Comparison of ENCODE assay signal across 40 cellular contexts in genomic region chr4:80302616-80303223, GRCh38. TPM values are rescaled to one million over a fixed set of nuclear protein-coding genes. Genes with fewer than 3 reads are reported as not detected.
"Had no signal": no experiment of that assay in that cellular context is flagged by ENCODE, and none has a peak within 500 bp of the region (broad histone marks: within the 10 kb centered on the region; RNA-seq: fewer than 3 reads in every experiment).

No MANE protein-coding gene starts in this region.

- H3K9me3 Mint-ChIP-seq: activated naive CD4-positive, alpha-beta T cell treated with anti-CD3 and anti-CD28 coated beads for 36 hours; activated naive CD4-positive, alpha-beta T cell treated with anti-CD3 and anti-CD28 coated beads, Interleukin-2, amount 50 U/mL, for 24 hours; activated naive CD4-positive, alpha-beta T cell treated with anti-CD3 and anti-CD28 coated beads, Interleukin-2, amount 50 U/mL, for 72 hours; activated naive CD8-positive, alpha-beta T cell treated with anti-CD3 and anti-CD28 coated beads for 36 hours; activated naive CD8-positive, alpha-beta T cell treated with anti-CD3 and anti-CD28 coated beads, Interleukin-2, amount 10 ng/mL, durations not matched to agents 7 days and 5 days; activated naive CD8-positive, alpha-beta T cell treated with anti-CD3 and anti-CD28 coated beads, Interleukin-2, amount 50 U/mL, for 24 hours; activated T-cell treated with anti-CD3 and anti-CD28 coated beads, Interleukin-2, amount 50 U/mL, for 4 hours; activated T-helper 1 cell treated with anti-CD3 and anti-CD28 coated beads, Interleukin-12 subunit alpha, Interleukin-12 subunit beta, Interleukin-2, Interleukin-4 antibody, amounts not matched to agents 30 ng/mL and 10 ng/mL and 1 ng/mL, durations not matched to agents 14 hours and 24 hours and 36 hours; activated T-helper 2 cell treated with anti-CD3 and anti-CD28 coated beads, Interferon-gamma antibody, Interleukin-2, Interleukin-4, amounts not matched to agents 10 μg/mL and 5 μg/mL and 100 μg/mL, durations not matched to agents 14 hours and 24 hours and 36 hours; brain; central memory CD8-positive, alpha-beta T cell had no signal

- DNase-seq: activated effector memory CD4-positive, alpha-beta T cell treated with anti-CD3 and anti-CD28 coated beads, Interleukin-2, amount 50 U/mL, for 16 hours; activated effector memory CD4-positive, alpha-beta T cell treated with Interleukin-2 at 50 U/mL for 16 hours; activated gamma-delta T cell; activated gamma-delta T cell treated with Interleukin-2 at 50 U/mL for 16 hours; activated naive CD4-positive, alpha-beta T cell; activated naive CD4-positive, alpha-beta T cell treated with anti-CD3 and anti-CD28 coated beads for 36 hours; activated naive CD4-positive, alpha-beta T cell treated with anti-CD3 and anti-CD28 coated beads, Interleukin-2, amount 10 ng/mL, durations not matched to agents 7 days and 5 days; activated naive CD4-positive, alpha-beta T cell treated with anti-CD3 and anti-CD28 coated beads, Interleukin-2, amount 50 U/mL, for 16 hours; activated naive CD4-positive, alpha-beta T cell treated with Interleukin-2 at 50 U/mL for 16 hours; activated naive CD8-positive, alpha-beta T cell treated with anti-CD3 and anti-CD28 coated beads for 36 hours; activated naive CD8-positive, alpha-beta T cell treated with anti-CD3 and anti-CD28 coated beads, Interleukin-2, amount 10 ng/mL, durations not matched to agents 7 days and 5 days; activated naive CD8-positive, alpha-beta T cell treated with anti-CD3 and anti-CD28 coated beads, Interleukin-2, amount 50 U/mL, for 24 hours; activated T-cell treated with anti-CD3 and anti-CD28 coated beads, Interleukin-2, amount 50 U/mL, for 1 hour; activated T-cell treated with anti-CD3 and anti-CD28 coated beads, Interleukin-2, amount 50 U/mL, for 24 hours; activated T-cell treated with anti-CD3 and anti-CD28 coated beads, Interleukin-2, amount 50 U/mL, for 4 hours; activated T-cell treated with anti-CD3 and anti-CD28 coated beads, Interleukin-2, amount 50 U/mL, for 48 hours; activated T-cell treated with anti-CD3 and anti-CD28 coated beads, Interleukin-2, amount 50 U/mL, for 72 hours; adrenal gland; amniotic stem cell; amygdala; anterior cingulate cortex; aorta; body of pancreas; brain microvascular endothelial cell; caudate nucleus; central memory CD4-positive, alpha-beta T cell; cerebellar nuclear complex had no signal

- H3K9me3 ChIP-seq: adrenal gland, ascending aorta, body of pancreas, breast epithelium had no signal

- H3K4me3 Mint-ChIP-seq: activated naive CD4-positive, alpha-beta T cell treated with anti-CD3 and anti-CD28 coated beads for 36 hours; activated naive CD4-positive, alpha-beta T cell treated with anti-CD3 and anti-CD28 coated beads, Interleukin-2, amount 10 ng/mL, durations not matched to agents 7 days and 5 days; activated naive CD4-positive, alpha-beta T cell treated with anti-CD3 and anti-CD28 coated beads, Interleukin-2, amount 50 U/mL, for 24 hours; activated naive CD8-positive, alpha-beta T cell; activated naive CD8-positive, alpha-beta T cell treated with anti-CD3 and anti-CD28 coated beads for 36 hours; activated naive CD8-positive, alpha-beta T cell treated with anti-CD3 and anti-CD28 coated beads, Interleukin-2, amount 10 ng/mL, durations not matched to agents 7 days and 5 days; activated naive CD8-positive, alpha-beta T cell treated with anti-CD3 and anti-CD28 coated beads, Interleukin-2, amount 50 U/mL, for 24 hours; activated T-cell treated with anti-CD3 and anti-CD28 coated beads, Interleukin-2, amount 50 U/mL, for 24 hours; activated T-cell treated with anti-CD3 and anti-CD28 coated beads, Interleukin-2, amount 50 U/mL, for 4 hours; activated T-cell treated with anti-CD3 and anti-CD28 coated beads, Interleukin-2, amount 50 U/mL, for 72 hours; activated T-helper 1 cell treated with anti-CD3 and anti-CD28 coated beads, Interleukin-12 subunit alpha, Interleukin-12 subunit beta, Interleukin-2, Interleukin-4 antibody, amounts not matched to agents 30 ng/mL and 10 ng/mL and 1 ng/mL, durations not matched to agents 14 hours and 24 hours and 36 hours; activated T-helper 17 cell treated with anti-CD3 and anti-CD28 coated beads, Interleukin-2, amount 50 U/mL, for 72 hours; brain; central memory CD8-positive, alpha-beta T cell had no signal

- H3K4me3 ChIP-seq: adrenal gland, ascending aorta, body of pancreas, breast epithelium, cardiac muscle cell had no signal

- H3K36me3 ChIP-seq: adrenal gland, ascending aorta, brain microvascular endothelial cell, breast epithelium, cardiac muscle cell had no signal

- H3K4me1 Mint-ChIP-seq: activated naive CD4-positive, alpha-beta T cell treated with anti-CD3 and anti-CD28 coated beads, Interleukin-2, amount 10 ng/mL, durations not matched to agents 7 days and 5 days; activated naive CD4-positive, alpha-beta T cell treated with anti-CD3 and anti-CD28 coated beads, Interleukin-2, amount 50 U/mL, for 24 hours; activated naive CD8-positive, alpha-beta T cell treated with anti-CD3 and anti-CD28 coated beads for 36 hours; activated naive CD8-positive, alpha-beta T cell treated with anti-CD3 and anti-CD28 coated beads, Interleukin-2, amount 10 ng/mL, durations not matched to agents 7 days and 5 days; activated naive CD8-positive, alpha-beta T cell treated with anti-CD3 and anti-CD28 coated beads, Interleukin-2, amount 50 U/mL, for 24 hours; activated T-helper 17 cell treated with anti-CD3 and anti-CD28 coated beads, Interleukin-2, amount 50 U/mL, for 72 hours; central memory CD8-positive, alpha-beta T cell had no signal

- H3K27ac ChIP-seq: adrenal gland, ascending aorta, body of pancreas, brain microvascular endothelial cell, breast epithelium, cardiac muscle cell had no signal

- H3K36me3 Mint-ChIP-seq: activated naive CD4-positive, alpha-beta T cell treated with anti-CD3 and anti-CD28 coated beads, Interleukin-2, amount 10 ng/mL, durations not matched to agents 7 days and 5 days; activated naive CD4-positive, alpha-beta T cell treated with anti-CD3 and anti-CD28 coated beads, Interleukin-2, amount 50 U/mL, for 24 hours; activated naive CD4-positive, alpha-beta T cell treated with anti-CD3 and anti-CD28 coated beads, Interleukin-2, amount 50 U/mL, for 72 hours; activated naive CD8-positive, alpha-beta T cell; activated naive CD8-positive, alpha-beta T cell treated with anti-CD3 and anti-CD28 coated beads for 36 hours; activated naive CD8-positive, alpha-beta T cell treated with anti-CD3 and anti-CD28 coated beads, Interleukin-2, amount 10 ng/mL, durations not matched to agents 7 days and 5 days; brain had no signal

- H3K27me3 Mint-ChIP-seq: activated naive CD4-positive, alpha-beta T cell treated with anti-CD3 and anti-CD28 coated beads, Interleukin-2, amount 10 ng/mL, durations not matched to agents 7 days and 5 days had no signal

- H3K4me1 ChIP-seq: adrenal gland, ascending aorta, body of pancreas, breast epithelium had no signal

- H3K27me3 ChIP-seq: adrenal gland, ascending aorta, body of pancreas, brain microvascular endothelial cell, breast epithelium, cardiac muscle cell had no signal

- H3K27ac Mint-ChIP-seq: activated naive CD4-positive, alpha-beta T cell treated with anti-CD3 and anti-CD28 coated beads for 36 hours; activated naive CD4-positive, alpha-beta T cell treated with anti-CD3 and anti-CD28 coated beads, Interleukin-2, amount 10 ng/mL, durations not matched to agents 7 days and 5 days; activated naive CD4-positive, alpha-beta T cell treated with anti-CD3 and anti-CD28 coated beads, Interleukin-2, amount 50 U/mL, for 24 hours; activated naive CD4-positive, alpha-beta T cell treated with anti-CD3 and anti-CD28 coated beads, Interleukin-2, amount 50 U/mL, for 72 hours; activated naive CD8-positive, alpha-beta T cell; activated naive CD8-positive, alpha-beta T cell treated with anti-CD3 and anti-CD28 coated beads for 36 hours; activated naive CD8-positive, alpha-beta T cell treated with anti-CD3 and anti-CD28 coated beads, Interleukin-2, amount 10 ng/mL, durations not matched to agents 7 days and 5 days; activated naive CD8-positive, alpha-beta T cell treated with anti-CD3 and anti-CD28 coated beads, Interleukin-2, amount 50 U/mL, for 24 hours; activated T-cell treated with anti-CD3 and anti-CD28 coated beads, Interleukin-2, amount 50 U/mL, for 24 hours; activated T-cell treated with anti-CD3 and anti-CD28 coated beads, Interleukin-2, amount 50 U/mL, for 72 hours; activated T-helper 1 cell treated with anti-CD3 and anti-CD28 coated beads, Interleukin-12 subunit alpha, Interleukin-12 subunit beta, Interleukin-2, Interleukin-4 antibody, amounts not matched to agents 30 ng/mL and 10 ng/mL and 1 ng/mL, durations not matched to agents 14 hours and 24 hours and 36 hours; activated T-helper 17 cell treated with anti-CD3 and anti-CD28 coated beads, Interleukin-2, amount 50 U/mL, for 72 hours; activated T-helper 2 cell treated with anti-CD3 and anti-CD28 coated beads, Interferon-gamma antibody, Interleukin-2, Interleukin-4, amounts not matched to agents 10 μg/mL and 5 μg/mL and 100 μg/mL, durations not matched to agents 14 hours and 24 hours and 36 hours; brain had no signal

RNA-seq across cellular contexts. Expression of gene CFAP299, which starts 32.8 kb away (rescaled TPM):
- total RNA-seq: activated naive CD4-positive, alpha-beta T cell treated with anti-CD3 and anti-CD28 coated beads for 36 hours; activated naive CD4-positive, alpha-beta T cell treated with anti-CD3 and anti-CD28 coated beads, Interleukin-2, amount 50 U/mL, for 72 hours; activated naive CD8-positive, alpha-beta T cell treated with anti-CD3 and anti-CD28 coated beads for 36 hours; activated naive CD8-positive, alpha-beta T cell treated with anti-CD3 and anti-CD28 coated beads, Interleukin-2, amount 10 ng/mL, durations not matched to agents 7 days and 5 days; activated T-cell treated with anti-CD3 and anti-CD28 coated beads, Interleukin-2, amount 50 U/mL, for 4 hours; activated T-cell treated with anti-CD3 and anti-CD28 coated beads, Interleukin-2, amount 50 U/mL, for 72 hours; activated T-helper 1 cell treated with anti-CD3 and anti-CD28 coated beads, Interleukin-12 subunit alpha, Interleukin-12 subunit beta, Interleukin-2, Interleukin-4 antibody, amounts not matched to agents 30 ng/mL and 10 ng/mL and 1 ng/mL, durations not matched to agents 14 hours and 24 hours and 36 hours; activated T-helper 2 cell treated with anti-CD3 and anti-CD28 coated beads, Interferon-gamma antibody, Interleukin-2, Interleukin-4, amounts not matched to agents 10 μg/mL and 5 μg/mL and 100 μg/mL, durations not matched to agents 14 hours and 24 hours and 36 hours; adrenal gland; aorta; ascending aorta; astrocyte; body of pancreas; cardiac septum had no signal
- polyA plus RNA-seq: adrenal gland, aorta had no signal

RNA-seq across cellular contexts. Expression of gene FGF5, which starts 36.3 kb away (rescaled TPM):
- total RNA-seq: activated naive CD4-positive, alpha-beta T cell treated with anti-CD3 and anti-CD28 coated beads for 36 hours; activated naive CD4-positive, alpha-beta T cell treated with anti-CD3 and anti-CD28 coated beads, Interleukin-2, amount 50 U/mL, for 72 hours; activated naive CD8-positive, alpha-beta T cell treated with anti-CD3 and anti-CD28 coated beads for 36 hours; activated naive CD8-positive, alpha-beta T cell treated with anti-CD3 and anti-CD28 coated beads, Interleukin-2, amount 10 ng/mL, durations not matched to agents 7 days and 5 days; activated T-cell treated with anti-CD3 and anti-CD28 coated beads, Interleukin-2, amount 50 U/mL, for 4 hours; activated T-cell treated with anti-CD3 and anti-CD28 coated beads, Interleukin-2, amount 50 U/mL, for 72 hours; activated T-helper 1 cell treated with anti-CD3 and anti-CD28 coated beads, Interleukin-12 subunit alpha, Interleukin-12 subunit beta, Interleukin-2, Interleukin-4 antibody, amounts not matched to agents 30 ng/mL and 10 ng/mL and 1 ng/mL, durations not matched to agents 14 hours and 24 hours and 36 hours; activated T-helper 17 cell treated with anti-CD3 and anti-CD28 coated beads, Interleukin-2, amount 50 U/mL, for 72 hours; adrenal gland; ascending aorta; body of pancreas; breast epithelium had no signal
- polyA plus RNA-seq: adrenal gland, aorta had no signal
